ENCODE assay signal across 1 cellular context in genomic region chr12:82880442-82880901, GRCh38.
TF ChIP-seq lines count a peak whose summit lies in the region.

No MANE protein-coding gene starts in this region.

TF ChIP-seq in HEK293, 187 proteins besides CTCF, POLR2A, EP300 and RAD21 (continued from another document):
- TF ChIP-seq ZBTB6 (tag by site-specific recombination; IDR thresholded peaks at IDR 0.05) (no peak), ZNF280C (tag by site-specific recombination; IDR thresholded peaks at IDR 0.05) (no peak), GFI1B (tag by site-specific recombination; IDR thresholded peaks at IDR 0.05) (no peak), ELK4 (IDR thresholded peaks at IDR 0.05; ENCODE audit: borderline replicate concordance, low read depth, low read length) (no peak), ZNF626 (tag by site-specific recombination; IDR thresholded peaks at IDR 0.05) (no peak), MZF1 (tag by site-specific recombination; IDR thresholded peaks at IDR 0.05; ENCODE audit: borderline replicate concordance) (peak; percentile 90; the same call in 1 of the 2 replicates), OSR2 (tag by site-specific recombination; IDR thresholded peaks at IDR 0.05) (peak; percentile 67), ZSCAN4 (tag by site-specific recombination; IDR thresholded peaks at IDR 0.05) (no peak), ZNF549 (tag by site-specific recombination; IDR thresholded peaks at IDR 0.05) (0 out of 2 replicates have a peak, but pooled peaks have one; percentile 29), ZBTB49 (tag by site-specific recombination; IDR thresholded peaks at IDR 0.05; ENCODE audit: low read depth) (no peak), ZNF785 (tag by site-specific recombination; IDR thresholded peaks at IDR 0.05) (no peak), SCRT2 (tag by site-specific recombination; IDR thresholded peaks at IDR 0.05) (no peak)
- TF ChIP-seq, protein P1, sequence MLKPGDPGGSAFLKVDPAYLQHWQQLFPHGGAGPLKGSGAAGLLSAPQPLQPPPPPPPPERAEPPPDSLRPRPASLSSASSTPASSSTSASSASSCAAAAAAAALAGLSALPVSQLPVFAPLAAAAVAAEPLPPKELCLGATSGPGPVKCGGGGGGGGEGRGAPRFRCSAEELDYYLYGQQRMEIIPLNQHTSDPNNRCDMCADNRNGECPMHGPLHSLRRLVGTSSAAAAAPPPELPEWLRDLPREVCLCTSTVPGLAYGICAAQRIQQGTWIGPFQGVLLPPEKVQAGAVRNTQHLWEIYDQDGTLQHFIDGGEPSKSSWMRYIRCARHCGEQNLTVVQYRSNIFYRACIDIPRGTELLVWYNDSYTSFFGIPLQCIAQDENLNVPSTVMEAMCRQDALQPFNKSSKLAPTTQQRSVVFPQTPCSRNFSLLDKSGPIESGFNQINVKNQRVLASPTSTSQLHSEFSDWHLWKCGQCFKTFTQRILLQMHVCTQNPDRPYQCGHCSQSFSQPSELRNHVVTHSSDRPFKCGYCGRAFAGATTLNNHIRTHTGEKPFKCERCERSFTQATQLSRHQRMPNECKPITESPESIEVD (tag by site-specific recombination; IDR thresholded peaks at IDR 0.05), result peak; percentile 83
- TF ChIP-seq, protein P2, sequence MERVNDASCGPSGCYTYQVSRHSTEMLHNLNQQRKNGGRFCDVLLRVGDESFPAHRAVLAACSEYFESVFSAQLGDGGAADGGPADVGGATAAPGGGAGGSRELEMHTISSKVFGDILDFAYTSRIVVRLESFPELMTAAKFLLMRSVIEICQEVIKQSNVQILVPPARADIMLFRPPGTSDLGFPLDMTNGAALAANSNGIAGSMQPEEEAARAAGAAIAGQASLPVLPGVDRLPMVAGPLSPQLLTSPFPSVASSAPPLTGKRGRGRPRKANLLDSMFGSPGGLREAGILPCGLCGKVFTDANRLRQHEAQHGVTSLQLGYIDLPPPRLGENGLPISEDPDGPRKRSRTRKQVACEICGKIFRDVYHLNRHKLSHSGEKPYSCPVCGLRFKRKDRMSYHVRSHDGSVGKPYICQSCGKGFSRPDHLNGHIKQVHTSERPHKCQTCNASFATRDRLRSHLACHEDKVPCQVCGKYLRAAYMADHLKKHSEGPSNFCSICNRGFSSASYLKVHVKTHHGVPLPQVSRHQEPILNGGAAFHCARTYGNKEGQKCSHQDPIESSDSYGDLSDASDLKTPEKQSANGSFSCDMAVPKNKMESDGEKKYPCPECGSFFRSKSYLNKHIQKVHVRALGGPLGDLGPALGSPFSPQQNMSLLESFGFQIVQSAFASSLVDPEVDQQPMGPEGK (tag by site-specific recombination; IDR thresholded peaks at IDR 0.05), result no peak
- TF ChIP-seq, protein P3, sequence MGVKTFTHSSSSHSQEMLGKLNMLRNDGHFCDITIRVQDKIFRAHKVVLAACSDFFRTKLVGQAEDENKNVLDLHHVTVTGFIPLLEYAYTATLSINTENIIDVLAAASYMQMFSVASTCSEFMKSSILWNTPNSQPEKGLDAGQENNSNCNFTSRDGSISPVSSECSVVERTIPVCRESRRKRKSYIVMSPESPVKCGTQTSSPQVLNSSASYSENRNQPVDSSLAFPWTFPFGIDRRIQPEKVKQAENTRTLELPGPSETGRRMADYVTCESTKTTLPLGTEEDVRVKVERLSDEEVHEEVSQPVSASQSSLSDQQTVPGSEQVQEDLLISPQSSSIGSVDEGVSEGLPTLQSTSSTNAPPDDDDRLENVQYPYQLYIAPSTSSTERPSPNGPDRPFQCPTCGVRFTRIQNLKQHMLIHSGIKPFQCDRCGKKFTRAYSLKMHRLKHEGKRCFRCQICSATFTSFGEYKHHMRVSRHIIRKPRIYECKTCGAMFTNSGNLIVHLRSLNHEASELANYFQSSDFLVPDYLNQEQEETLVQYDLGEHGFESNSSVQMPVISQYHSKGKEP (tag by site-specific recombination; IDR thresholded peaks at IDR 0.05), result peak; percentile 84
- TF ChIP-seq, protein P4, sequence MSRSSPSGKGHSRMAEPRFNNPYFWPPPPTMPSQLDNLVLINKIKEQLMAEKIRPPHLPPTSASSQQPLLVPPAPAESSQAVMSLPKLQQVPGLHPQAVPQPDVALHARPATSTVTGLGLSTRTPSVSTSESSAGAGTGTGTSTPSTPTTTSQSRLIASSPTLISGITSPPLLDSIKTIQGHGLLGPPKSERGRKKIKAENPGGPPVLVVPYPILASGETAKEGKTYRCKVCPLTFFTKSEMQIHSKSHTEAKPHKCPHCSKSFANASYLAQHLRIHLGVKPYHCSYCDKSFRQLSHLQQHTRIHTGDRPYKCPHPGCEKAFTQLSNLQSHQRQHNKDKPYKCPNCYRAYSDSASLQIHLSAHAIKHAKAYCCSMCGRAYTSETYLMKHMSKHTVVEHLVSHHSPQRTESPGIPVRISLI (tag by site-specific recombination; IDR thresholded peaks at IDR 0.05), result no peak
